In the genomic region with DNA sequence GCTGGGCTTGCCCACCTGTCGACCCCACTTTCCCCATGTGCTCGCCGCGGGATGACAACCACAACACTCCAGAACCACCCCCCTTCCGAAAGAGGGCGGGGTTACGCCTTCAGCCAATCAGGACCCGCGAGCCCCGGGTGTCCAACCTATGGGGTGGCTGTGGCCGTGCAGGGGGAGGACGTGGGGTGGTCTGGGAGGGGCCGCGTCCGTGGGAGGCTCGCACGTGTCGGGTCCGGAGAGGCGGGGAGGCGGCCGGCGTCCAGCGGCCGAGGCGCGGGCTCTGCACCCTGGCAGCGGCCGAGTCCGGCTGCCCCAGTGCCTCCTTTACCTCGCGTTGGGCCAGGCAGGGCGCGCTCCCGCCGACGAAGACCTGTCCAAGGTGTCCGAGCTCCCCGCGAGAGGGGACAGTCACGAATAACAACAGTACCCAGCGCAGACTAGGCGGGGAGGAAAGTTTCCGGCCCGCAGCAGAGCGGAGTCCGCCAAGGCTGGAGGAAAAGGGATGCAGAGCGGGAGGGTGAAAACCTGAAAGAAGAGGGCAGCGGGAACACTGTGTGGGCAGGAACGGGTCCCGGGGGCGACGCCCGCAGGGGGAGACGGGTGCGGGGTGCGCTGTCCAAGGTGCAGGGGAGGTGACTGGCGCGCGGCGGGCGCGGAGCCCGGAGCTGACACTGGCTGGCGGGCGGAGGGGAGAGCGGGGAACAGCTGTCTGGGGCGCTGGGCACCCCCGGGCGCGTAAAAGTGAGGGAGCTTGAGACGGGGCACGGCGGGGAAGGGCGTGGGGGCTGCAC, we compare ENCODE assay signal across 8 cellular contexts. TPM values are rescaled to one million over a fixed set of nuclear protein-coding genes. Genes with fewer than 3 reads are reported as not detected.
DNase-seq lines count a peak whose midpoint lies in the region; ATAC-seq, FAIRE-seq and TF ChIP-seq lines count a peak whose summit lies in the region.

No MANE protein-coding gene starts in this region.

- H3K36me3 Mint-ChIP-seq in MCF 10A (ENCODE audit: insufficient read depth, unreplicated experiment): no peaks in the 10 kb centered on the region

- peaks cover 27 to 34% (median 33%) of the 10 kb centered on the region in 11 experiments for H3K27me3 ChIP-seq in BLaER1 treated with 17β-estradiol and CSF1 and Interleukin-3, amounts not matched to agents 10 nM and 100 nM
- H3K27me3 ChIP-seq in iPS DF 6.9 (ENCODE audit: control insufficient read depth, insufficient read depth, low read length): peaks cover 10% of the 10 kb centered on the region; the same call in 1 of the 2 replicates

- H3K9me2 ChIP-seq in OCI-LY7 (ENCODE audit: insufficient read depth, low read length): no peaks in the 10 kb centered on the region

- no peaks in the 10 kb centered on the region for H3K79me2 ChIP-seq in OCI-LY7 (ENCODE audit: insufficient read depth, low read depth, low read length)

- TF ChIP-seq POLR2A in H54 (IDR thresholded peaks at IDR 0.05; ENCODE audit: low read depth, low read length): no peak

- H3K27ac ChIP-seq in BLaER1 treated with 17β-estradiol and CSF1 and Interleukin-3, amounts not matched to agents 10 nM and 100 nM: peak overlapping the region in 4 of 11 experiments; percentile 53 to 71 (median 64); a peak in 5 of 22 replicates
- H3K27ac ChIP-seq in OCI-LY7 (ENCODE audit: low read depth, low read length, poor library complexity, severe bottlenecking) (no peak overlapping the region), iPS DF 6.9 (ENCODE audit: low read length) (no peak overlapping the region)

- H3K4me3 Mint-ChIP-seq in MCF 10A (ENCODE audit: unreplicated experiment): peak overlapping the region; percentile 80

- ATAC-seq in HG03457 (IDR thresholded peaks at IDR 0.05; ENCODE audit: unreplicated experiment): no peak

- H3K27me3 Mint-ChIP-seq in MCF 10A (ENCODE audit: insufficient read depth, unreplicated experiment): no peaks in the 10 kb centered on the region

- no TSS peak for BruUV-seq in OCI-LY7 (replicated peaks; lab: Mats Ljungman, UMichigan)
- no TSS peak for BruUV-seq in MCF 10A (replicated peaks; lab: Mats Ljungman, UMichigan)

- no peak for TF ChIP-seq CTCF in OCI-LY7 (conservative IDR thresholded peaks at IDR 0.05; ENCODE audit: low read length)
- TF ChIP-seq CTCF in MCF 10A (IDR thresholded peaks at IDR 0.05; ENCODE audit: unreplicated experiment): no peak

- H4K20me1 ChIP-seq in BLaER1 treated with 17β-estradiol and CSF1 and Interleukin-3, amounts not matched to agents 10 nM and 100 nM: peaks cover 0 to 8% (median 0%) of the 10 kb centered on the region in 11 experiments; a peak in 2 of 22 replicates
- peaks cover 4% of the 10 kb centered on the region; the same call in 1 of the 2 replicates for H4K20me1 ChIP-seq in OCI-LY7 (ENCODE audit: insufficient read depth, low read length)

- intact Hi-C loops in OCI-LY7 (cut with micrococcal nuclease; ENCODE audit: unreplicated experiment): no loop called here
- intact Hi-C loops in MCF 10A (cut with micrococcal nuclease): loop anchor here (5.0 kb wide), 3 partner anchors 554 to 1189 kb away; no protein-coding TSS in a partner anchor

- CTCF ChIA-PET in OCI-LY7 (lab: Charles Lee; ENCODE audit: unreplicated experiment): no interaction called here
- CTCF ChIA-PET in MCF 10A (lab: Yijun Ruan, JAX): interaction anchor here (0.7 to 1.9 kb wide), 8 partner anchors 18 to 1133 kb away, joined by 3 to 6 read pairs (median 4); no protein-coding TSS in a partner anchor

- no peaks in the 10 kb centered on the region for H3K9me3 Mint-ChIP-seq in MCF 10A (ENCODE audit: unreplicated experiment)

- peak overlapping the region; percentile 92 to 100 (median 98) for H3K4me2 ChIP-seq in BLaER1 treated with 17β-estradiol and CSF1 and Interleukin-3, amounts not matched to agents 10 nM and 100 nM
- peak overlapping the region; percentile 86 for H3K4me2 ChIP-seq in OCI-LY7 (ENCODE audit: low read length)

- peak overlapping the region; percentile 64 to 81 (median 76); a peak in 21 of 22 replicates for H3K9ac ChIP-seq in BLaER1 treated with 17β-estradiol and CSF1 and Interleukin-3, amounts not matched to agents 10 nM and 100 nM

- peak overlapping the region; percentile 59 to 79 (median 70) for H3K4me3 ChIP-seq in BLaER1 treated with 17β-estradiol and CSF1 and Interleukin-3, amounts not matched to agents 10 nM and 100 nM
- H3K4me3 ChIP-seq in OCI-LY7 (ENCODE audit: low read depth, low read length, poor library complexity, severe bottlenecking) (peak overlapping the region; percentile 70), iPS DF 6.9 (ENCODE audit: low read length) (peak overlapping the region; percentile 65; the same call in 1 of the 2 replicates)

- DNase-seq in H54 (ENCODE audit: insufficient read length, low spot score): peak; percentile 44
- DNase-seq in OCI-LY7 (ENCODE audit: low spot score): peak; percentile 9
- peak; percentile 44 for DNase-seq in MCF 10A (ENCODE audit: unreplicated experiment)
- no peak for DNase-seq in iPS DF 6.9 (ENCODE audit: low read depth, low spot score)
- DNase-seq in putamen (ENCODE audit: low spot score): peak; percentile 90
- no peak for DNase-seq in AML-193 (lab: John Stamatoyannopoulos, UW)

- H3K9me3 ChIP-seq in BLaER1 treated with 17β-estradiol and CSF1 and Interleukin-3, amounts not matched to agents 10 nM and 100 nM (replicated peaks in 1 of 11): no peaks in the 10 kb centered on the region
- H3K9me3 ChIP-seq in OCI-LY7 (ENCODE audit: low read length) (no peaks in the 10 kb centered on the region), iPS DF 6.9 (ENCODE audit: control insufficient read depth, insufficient read depth, low read length) (no peaks in the 10 kb centered on the region)

- peaks cover 20% of the 10 kb centered on the region for H3K4me1 Mint-ChIP-seq in MCF 10A (ENCODE audit: insufficient read depth, unreplicated experiment)

- peaks cover 12 to 29% (median 24%) of the 10 kb centered on the region in 10 experiments for H3K4me1 ChIP-seq in BLaER1 treated with 17β-estradiol and CSF1 and Interleukin-3, amounts not matched to agents 10 nM and 100 nM
- H3K4me1 ChIP-seq in OCI-LY7 (ENCODE audit: insufficient read depth, low read length, poor library complexity, severe bottlenecking): peaks cover 12% of the 10 kb centered on the region
- H3K4me1 ChIP-seq in iPS DF 6.9 (ENCODE audit: control insufficient read depth, insufficient read depth, low read length): 0 out of 2 replicates have a peak, but pooled peaks cover 1% of the 10 kb centered on the region

- no peaks in the 10 kb centered on the region for H3K36me3 ChIP-seq in BLaER1 treated with 17β-estradiol and CSF1 and Interleukin-3, amounts not matched to agents 10 nM and 100 nM
- no peaks in the 10 kb centered on the region for H3K36me3 ChIP-seq in OCI-LY7 (ENCODE audit: insufficient read depth, low read length)
- H3K36me3 ChIP-seq in iPS DF 6.9 (ENCODE audit: control insufficient read depth, insufficient read depth, low read length): no peaks in the 10 kb centered on the region

- no CpG with 5 or more reads among the region's 75 CpGs for WGBS in iPS DF 6.9 (ENCODE audit: insufficient coverage, insufficient read length)

- POLR2A ChIA-PET in OCI-LY7 (lab: Charles Lee): no interaction called here
- POLR2A ChIA-PET in MCF 10A (lab: Yijun Ruan, JAX): interaction anchor here (0.8 to 1.7 kb wide), 4 partner anchors 8 to 891 kb away, joined by 3 to 4 read pairs (median 4); no protein-coding TSS in a partner anchor

- no peak overlapping the region for H2AFZ ChIP-seq in OCI-LY7 (ENCODE audit: low read length)

- FAIRE-seq in H54 (lab: Jason Lieb, UNC): no peak

- H3K27ac Mint-ChIP-seq in MCF 10A (ENCODE audit: low read depth, unreplicated experiment): peak overlapping the region; percentile 14

RNA-seq across cellular contexts. Expression of gene ENOX1, which starts 0.9 kb away (rescaled TPM):
- 0.03 TPM in 1 of 2 replicates, not detected in the other for total RNA-seq in OCI-LY7 (2014; rRNA removed; shearing (Covaris generic))
- total RNA-seq in OCI-LY7 (2022) (not detected in 2 replicates), MCF 10A (2022) (1.5 and 1.8 TPM in 2 replicates)

Comparison
In these comparisons a context has a peak if more than half of its experiments do, and no peak if none do; other contexts are left out.
1. DNase-seq: peak in H54 (single experiment), OCI-LY7 (single experiment), MCF 10A (single experiment) and putamen (single experiment); none in iPS DF 6.9 (single experiment) and AML-193 (0 of 2).
2. Peak in every context shown above with its lines, with median percentiles within 50 percentile points of each other: H3K4me3 ChIP-seq.